In the genomic region with DNA sequence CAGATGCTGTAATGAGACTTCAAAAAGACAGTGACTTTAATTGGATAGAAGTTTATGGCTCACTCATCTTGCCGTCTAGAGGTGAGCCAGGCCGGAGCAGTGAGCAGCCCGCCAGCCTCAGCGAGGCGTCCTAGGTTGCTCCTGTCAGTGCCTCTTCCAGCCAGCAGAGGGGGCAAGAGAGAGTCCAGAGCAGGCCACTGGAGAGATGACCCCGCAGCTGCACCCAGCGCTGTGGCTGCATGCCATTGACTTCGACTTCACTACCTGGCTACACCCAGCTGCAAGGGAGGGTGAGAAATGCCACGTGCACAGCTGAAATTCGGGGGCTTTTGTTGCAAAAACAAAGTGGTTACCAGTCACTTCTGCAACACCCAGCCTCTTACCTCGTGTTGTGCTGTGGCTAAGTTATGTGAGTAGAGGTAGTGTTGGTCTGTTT, we compare ENCODE assay signal across 8 cellular contexts. TPM values are rescaled to one million over a fixed set of nuclear protein-coding genes. Genes with fewer than 3 reads are reported as not detected.
A peak's percentile ranks its signal among the peaks of the same experiment; 100 is the strongest.
DNase-seq lines count a peak whose midpoint lies in the region; TF ChIP-seq lines count a peak whose summit lies in the region.

No MANE protein-coding gene starts in this region.

- H3K4me3 ChIP-seq in GM12864 (ENCODE audit: low read depth, low read length): no peak overlapping the region

- DNase-seq in GM12864 (ENCODE audit: low read depth): no peak
- DNase-seq in GOT3 (lab: John Stamatoyannopoulos, UW): peak; percentile 14
- peak; percentile 70 for DNase-seq in LHCN-M2 (ENCODE audit: low read depth)
- peak; percentile 58 for DNase-seq in SHP77 treated with DMSO at 0.1 percent for 48 hours (lab: John Stamatoyannopoulos, UW)
- DNase-seq in activated naive CD4-positive, alpha-beta T cell treated with Interleukin-2 at 50 U/mL for 16 hours: peak; percentile 82
- peak; percentile 88 for DNase-seq in glutamatergic neuron
- peak; percentile 40 to 96 (median 76) for DNase-seq in posterior cingulate gyrus
- DNase-seq in ureter (ENCODE audit: low spot score): peak; percentile 80

- H3K36me3 Mint-ChIP-seq in glutamatergic neuron (ENCODE audit: unreplicated experiment): peaks cover 5% of the 10 kb centered on the region

- intact Hi-C loops in posterior cingulate gyrus (cut with DNase I): loop anchor here (2.0 to 10.0 kb wide), 3 partner anchors 79 to 391 kb away; no protein-coding TSS in a partner anchor

- no peak overlapping the region for H3K4me3 Mint-ChIP-seq in glutamatergic neuron (ENCODE audit: unreplicated experiment)

- H3K4me1 Mint-ChIP-seq in glutamatergic neuron (ENCODE audit: low read depth, unreplicated experiment): peaks cover 14% of the 10 kb centered on the region

- no peaks in the 10 kb centered on the region for H3K27me3 Mint-ChIP-seq in glutamatergic neuron (ENCODE audit: unreplicated experiment)

- TF ChIP-seq CTCF in GM12864 (IDR thresholded peaks at IDR 0.05; ENCODE audit: low read depth, low read length, missing control alignments) (peak; percentile 98), glutamatergic neuron (IDR thresholded peaks at IDR 0.05; ENCODE audit: partially characterized antibody, unreplicated experiment) (peak; percentile 90)

- H3K27ac Mint-ChIP-seq in glutamatergic neuron (ENCODE audit: unreplicated experiment): no peak overlapping the region

- H3K9me3 Mint-ChIP-seq in glutamatergic neuron (ENCODE audit: unreplicated experiment): peaks cover 2% of the 10 kb centered on the region

RNA-seq across cellular contexts. Expression of gene NUB1, which starts 26.5 kb away (rescaled TPM):
- 60.8 and 67.4 TPM in 2 replicates for total RNA-seq in LHCN-M2 (2014; rRNA removed)
- polyA plus RNA-seq in LHCN-M2 (2012): 39.3 TPM
- 41.6 TPM for total RNA-seq in glutamatergic neuron (ENCODE audit: unreplicated experiment)
- total RNA-seq in ureter: 56.4 TPM

RNA-seq across cellular contexts. Expression of gene WDR86, which starts 41.7 kb away (rescaled TPM):
- total RNA-seq in LHCN-M2 (2014; rRNA removed) (1.3 TPM in 1 of 2 replicates, not detected in the other), glutamatergic neuron (ENCODE audit: unreplicated experiment) (70.5 TPM), ureter (4.3 TPM)
- polyA plus RNA-seq in LHCN-M2 (2012): 0.09 TPM

Comparison
In these comparisons a context has a peak if more than half of its experiments do, and no peak if none do; other contexts are left out.
1. RNA of gene WDR86, which starts 41.7 kb away (total RNA-seq): 70.5 TPM in glutamatergic neuron (single experiment); 4.3 TPM in ureter (single experiment) and 1.3 TPM in LHCN-M2; every median in the first group is over 10 times any median in the second.